In the genomic region with DNA sequence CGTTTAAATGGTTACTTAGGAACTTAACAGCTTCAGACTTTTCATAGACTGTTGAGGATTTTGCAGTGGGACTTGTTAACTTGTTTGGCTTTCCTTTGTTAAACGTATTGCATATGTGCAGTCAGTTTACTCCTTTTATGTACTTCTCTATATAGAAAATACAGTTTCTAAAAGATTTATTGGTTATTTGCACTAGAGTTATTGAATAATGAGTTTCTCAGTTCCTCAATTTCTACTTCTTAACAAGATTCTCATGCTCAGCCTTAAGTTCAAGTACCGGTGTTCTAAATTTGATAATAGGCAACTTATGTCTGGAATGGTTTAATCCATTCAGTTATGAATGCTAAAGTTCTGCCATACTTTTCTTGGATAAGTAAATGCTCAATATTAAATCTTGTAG, we compare ENCODE assay signal across 1 cellular context.
TF ChIP-seq lines count a peak whose summit lies in the region.

No MANE protein-coding gene starts in this region.

TF ChIP-seq in HepG2, 621 proteins besides CTCF, POLR2A, EP300 and RAD21:
- TF ChIP-seq KDM2A (CRISPR knock-in tag; IDR thresholded peaks at IDR 0.05; ENCODE audit: borderline replicate concordance, low read depth) = no peak
- TF ChIP-seq PITX1 (CRISPR knock-in tag; IDR thresholded peaks at IDR 0.05) = no peak
- TF ChIP-seq ASH2L (IDR thresholded peaks at IDR 0.05; ENCODE audit: insufficient read length, low read depth, low read length) = no peak
- no peak for TF ChIP-seq KDM4B (CRISPR knock-in tag; IDR thresholded peaks at IDR 0.05)
- no peak for TF ChIP-seq RAD51 (IDR thresholded peaks at IDR 0.05; ENCODE audit: borderline replicate concordance)
- no peak for TF ChIP-seq ZNF136 (CRISPR knock-in tag; IDR thresholded peaks at IDR 0.05; ENCODE audit: low read depth)
- no peak for TF ChIP-seq MAF1 (CRISPR knock-in tag; IDR thresholded peaks at IDR 0.05; ENCODE audit: borderline replicate concordance)
- TF ChIP-seq, protein P1, sequence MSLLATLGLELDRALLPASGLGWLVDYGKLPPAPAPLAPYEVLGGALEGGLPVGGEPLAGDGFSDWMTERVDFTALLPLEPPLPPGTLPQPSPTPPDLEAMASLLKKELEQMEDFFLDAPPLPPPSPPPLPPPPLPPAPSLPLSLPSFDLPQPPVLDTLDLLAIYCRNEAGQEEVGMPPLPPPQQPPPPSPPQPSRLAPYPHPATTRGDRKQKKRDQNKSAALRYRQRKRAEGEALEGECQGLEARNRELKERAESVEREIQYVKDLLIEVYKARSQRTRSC (CRISPR knock-in tag; IDR thresholded peaks at IDR 0.05; ENCODE audit: low read depth) = no peak
- TF ChIP-seq, protein P2, sequence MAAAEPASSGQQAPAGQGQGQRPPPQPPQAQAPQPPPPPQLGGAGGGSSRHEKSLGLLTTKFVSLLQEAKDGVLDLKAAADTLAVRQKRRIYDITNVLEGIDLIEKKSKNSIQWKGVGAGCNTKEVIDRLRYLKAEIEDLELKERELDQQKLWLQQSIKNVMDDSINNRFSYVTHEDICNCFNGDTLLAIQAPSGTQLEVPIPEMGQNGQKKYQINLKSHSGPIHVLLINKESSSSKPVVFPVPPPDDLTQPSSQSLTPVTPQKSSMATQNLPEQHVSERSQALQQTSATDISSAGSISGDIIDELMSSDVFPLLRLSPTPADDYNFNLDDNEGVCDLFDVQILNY (CRISPR knock-in tag; conservative IDR thresholded peaks at IDR 0.05) = no peak
- TF ChIP-seq, protein P3, sequence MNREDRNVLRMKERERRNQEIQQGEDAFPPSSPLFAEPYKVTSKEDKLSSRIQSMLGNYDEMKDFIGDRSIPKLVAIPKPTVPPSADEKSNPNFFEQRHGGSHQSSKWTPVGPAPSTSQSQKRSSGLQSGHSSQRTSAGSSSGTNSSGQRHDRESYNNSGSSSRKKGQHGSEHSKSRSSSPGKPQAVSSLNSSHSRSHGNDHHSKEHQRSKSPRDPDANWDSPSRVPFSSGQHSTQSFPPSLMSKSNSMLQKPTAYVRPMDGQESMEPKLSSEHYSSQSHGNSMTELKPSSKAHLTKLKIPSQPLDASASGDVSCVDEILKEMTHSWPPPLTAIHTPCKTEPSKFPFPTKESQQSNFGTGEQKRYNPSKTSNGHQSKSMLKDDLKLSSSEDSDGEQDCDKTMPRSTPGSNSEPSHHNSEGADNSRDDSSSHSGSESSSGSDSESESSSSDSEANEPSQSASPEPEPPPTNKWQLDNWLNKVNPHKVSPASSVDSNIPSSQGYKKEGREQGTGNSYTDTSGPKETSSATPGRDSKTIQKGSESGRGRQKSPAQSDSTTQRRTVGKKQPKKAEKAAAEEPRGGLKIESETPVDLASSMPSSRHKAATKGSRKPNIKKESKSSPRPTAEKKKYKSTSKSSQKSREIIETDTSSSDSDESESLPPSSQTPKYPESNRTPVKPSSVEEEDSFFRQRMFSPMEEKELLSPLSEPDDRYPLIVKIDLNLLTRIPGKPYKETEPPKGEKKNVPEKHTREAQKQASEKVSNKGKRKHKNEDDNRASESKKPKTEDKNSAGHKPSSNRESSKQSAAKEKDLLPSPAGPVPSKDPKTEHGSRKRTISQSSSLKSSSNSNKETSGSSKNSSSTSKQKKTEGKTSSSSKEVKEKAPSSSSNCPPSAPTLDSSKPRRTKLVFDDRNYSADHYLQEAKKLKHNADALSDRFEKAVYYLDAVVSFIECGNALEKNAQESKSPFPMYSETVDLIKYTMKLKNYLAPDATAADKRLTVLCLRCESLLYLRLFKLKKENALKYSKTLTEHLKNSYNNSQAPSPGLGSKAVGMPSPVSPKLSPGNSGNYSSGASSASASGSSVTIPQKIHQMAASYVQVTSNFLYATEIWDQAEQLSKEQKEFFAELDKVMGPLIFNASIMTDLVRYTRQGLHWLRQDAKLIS (CRISPR knock-in tag; IDR thresholded peaks at IDR 0.05) = no peak
- TF ChIP-seq CBX2 (IDR thresholded peaks at IDR 0.05; ENCODE audit: low read depth, low read length) = no peak
- no peak for TF ChIP-seq CBX2 (CRISPR knock-in tag; IDR thresholded peaks at IDR 0.05; ENCODE audit: low read depth)
- TF ChIP-seq ZNF383 (CRISPR knock-in tag; IDR thresholded peaks at IDR 0.05; ENCODE audit: borderline replicate concordance) = no peak
- no peak for TF ChIP-seq EED (CRISPR knock-in tag; IDR thresholded peaks at IDR 0.05)
- TF ChIP-seq, protein P4, sequence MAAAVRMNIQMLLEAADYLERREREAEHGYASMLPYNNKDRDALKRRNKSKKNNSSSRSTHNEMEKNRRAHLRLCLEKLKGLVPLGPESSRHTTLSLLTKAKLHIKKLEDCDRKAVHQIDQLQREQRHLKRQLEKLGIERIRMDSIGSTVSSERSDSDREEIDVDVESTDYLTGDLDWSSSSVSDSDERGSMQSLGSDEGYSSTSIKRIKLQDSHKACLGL (CRISPR knock-in tag; IDR thresholded peaks at IDR 0.05) = no peak
- TF ChIP-seq, protein P5, sequence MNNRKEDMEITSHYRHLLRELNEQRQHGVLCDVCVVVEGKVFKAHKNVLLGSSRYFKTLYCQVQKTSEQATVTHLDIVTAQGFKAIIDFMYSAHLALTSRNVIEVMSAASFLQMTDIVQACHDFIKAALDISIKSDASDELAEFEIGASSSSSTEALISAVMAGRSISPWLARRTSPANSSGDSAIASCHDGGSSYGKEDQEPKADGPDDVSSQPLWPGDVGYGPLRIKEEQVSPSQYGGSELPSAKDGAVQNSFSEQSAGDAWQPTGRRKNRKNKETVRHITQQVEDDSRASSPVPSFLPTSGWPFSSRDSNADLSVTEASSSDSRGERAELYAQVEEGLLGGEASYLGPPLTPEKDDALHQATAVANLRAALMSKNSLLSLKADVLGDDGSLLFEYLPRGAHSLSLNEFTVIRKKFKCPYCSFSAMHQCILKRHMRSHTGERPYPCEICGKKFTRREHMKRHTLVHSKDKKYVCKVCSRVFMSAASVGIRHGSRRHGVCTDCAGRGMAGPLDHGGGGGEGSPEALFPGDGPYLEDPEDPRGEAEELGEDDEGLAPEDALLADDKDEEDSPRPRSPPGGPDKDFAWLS (CRISPR knock-in tag; IDR thresholded peaks at IDR 0.05; ENCODE audit: borderline replicate concordance) = no peak
- TF ChIP-seq CAMTA2 (CRISPR knock-in tag; IDR thresholded peaks at IDR 0.05; ENCODE audit: borderline replicate concordance) = no peak
- no peak for TF ChIP-seq ZBTB21 (CRISPR knock-in tag; IDR thresholded peaks at IDR 0.05)
- TF ChIP-seq MIXL1 (CRISPR knock-in tag; IDR thresholded peaks at IDR 0.05) = no peak
- TF ChIP-seq, protein P6, sequence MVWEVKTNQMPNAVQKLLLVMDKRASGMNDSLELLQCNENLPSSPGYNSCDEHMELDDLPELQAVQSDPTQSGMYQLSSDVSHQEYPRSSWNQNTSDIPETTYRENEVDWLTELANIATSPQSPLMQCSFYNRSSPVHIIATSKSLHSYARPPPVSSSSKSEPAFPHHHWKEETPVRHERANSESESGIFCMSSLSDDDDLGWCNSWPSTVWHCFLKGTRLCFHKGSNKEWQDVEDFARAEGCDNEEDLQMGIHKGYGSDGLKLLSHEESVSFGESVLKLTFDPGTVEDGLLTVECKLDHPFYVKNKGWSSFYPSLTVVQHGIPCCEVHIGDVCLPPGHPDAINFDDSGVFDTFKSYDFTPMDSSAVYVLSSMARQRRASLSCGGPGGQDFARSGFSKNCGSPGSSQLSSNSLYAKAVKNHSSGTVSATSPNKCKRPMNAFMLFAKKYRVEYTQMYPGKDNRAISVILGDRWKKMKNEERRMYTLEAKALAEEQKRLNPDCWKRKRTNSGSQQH (CRISPR knock-in tag; IDR thresholded peaks at IDR 0.05; ENCODE audit: low read depth) = no peak
